In genomic region chr10:75294866-75295692, GRCh38 we compare ENCODE assay signal across 8 cellular contexts. TPM values are rescaled to one million over a fixed set of nuclear protein-coding genes. Genes with fewer than 3 reads are reported as not detected.
DNase-seq lines count a peak whose midpoint lies in the region; ATAC-seq and TF ChIP-seq lines count a peak whose summit lies in the region.

No MANE protein-coding gene starts in this region.

- ATAC-seq in GM21723 (IDR thresholded peaks at IDR 0.05; ENCODE audit: unreplicated experiment) (peak; percentile 75), T-cell (replicated peaks in 1 of 4) (peak; percentile 84 to 89 (median 88)), upper lobe of right lung (peak; percentile 89)

- TF ChIP-seq CTCF in left ventricle myocardium inferior (IDR thresholded peaks at IDR 0.05; ENCODE audit: borderline replicate concordance): peak; percentile 53
- peak; percentile 41 for TF ChIP-seq CTCF in progenitor cell of endocrine pancreas (IDR thresholded peaks at IDR 0.05; ENCODE audit: unreplicated experiment)
- TF ChIP-seq CTCF in upper lobe of right lung (IDR thresholded peaks at IDR 0.05): peak; percentile 34

- H3K4me3 ChIP-seq in MG63: peak overlapping the region; percentile 50
- peak overlapping the region; percentile 71 for H3K4me3 ChIP-seq in left ventricle myocardium inferior
- peak overlapping the region; percentile 62 for H3K4me3 ChIP-seq in upper lobe of right lung

- peak overlapping the region in 1 of 2 donors; percentile 74 for H3K27ac Mint-ChIP-seq in T-cell
- H3K27ac Mint-ChIP-seq in progenitor cell of endocrine pancreas: peak overlapping the region; percentile 92

- intact Hi-C loops in left ventricle myocardium inferior (cut with micrococcal nuclease): no loop called here
- intact Hi-C loops in upper lobe of right lung (cut with DNase I): loop anchor here (10.0 kb wide), 1 partner anchor 100 kb away; no protein-coding TSS in a partner anchor

- H3K27ac ChIP-seq in left ventricle myocardium inferior (replicated peaks): peak overlapping the region; percentile 93
- H3K27ac ChIP-seq in upper lobe of right lung: peak overlapping the region; percentile 94

- peaks cover 4% of the 10 kb centered on the region for H3K9me3 ChIP-seq in MG63
- H3K9me3 ChIP-seq in left ventricle myocardium inferior (replicated peaks): peaks cover 17% of the 10 kb centered on the region
- H3K9me3 ChIP-seq in upper lobe of right lung: peaks cover 4% of the 10 kb centered on the region

- H3K36me3 Mint-ChIP-seq in T-cell: no peaks in the 10 kb centered on the region
- no peaks in the 10 kb centered on the region for H3K36me3 Mint-ChIP-seq in progenitor cell of endocrine pancreas (ENCODE audit: insufficient read depth)

- POLR2A ChIA-PET in T-cell (lab: Charles Lee): no interaction called here

- H3K36me3 ChIP-seq in MG63: no peaks in the 10 kb centered on the region
- no peaks in the 10 kb centered on the region for H3K36me3 ChIP-seq in left ventricle myocardium inferior
- no peaks in the 10 kb centered on the region for H3K36me3 ChIP-seq in upper lobe of right lung

- H3K4me3 Mint-ChIP-seq in T-cell (peak overlapping the region in 2 of 3 donors; percentile 78 to 82), progenitor cell of endocrine pancreas (ENCODE audit: low read depth) (peak overlapping the region; percentile 68)

- DNase-seq in DMS 273 (lab: John Stamatoyannopoulos, UW; ENCODE audit: unreplicated experiment): peak; percentile 86
- peak; percentile 90 for DNase-seq in MG63
- peak; percentile 20 to 66 (median 46) for DNase-seq in T-cell
- DNase-seq in amniotic epithelial cell (ENCODE audit: low read depth): peak; percentile 80
- peak; percentile 78 for DNase-seq in left ventricle myocardium inferior
- peak; percentile 54 for DNase-seq in progenitor cell of endocrine pancreas (ENCODE audit: low spot score, unreplicated experiment)
- DNase-seq in upper lobe of right lung: peak; percentile 87

- H3K9me3 Mint-ChIP-seq in T-cell (peaks cover 5 to 6% (median 6%) of the 10 kb centered on the region in 3 donors), progenitor cell of endocrine pancreas (ENCODE audit: low read depth) (no peaks in the 10 kb centered on the region)

- peaks cover 29% of the 10 kb centered on the region for H3K4me1 ChIP-seq in left ventricle myocardium inferior
- peaks cover 29% of the 10 kb centered on the region for H3K4me1 ChIP-seq in upper lobe of right lung

- H3K27me3 Mint-ChIP-seq in T-cell: peaks cover 13 to 14% of the 10 kb centered on the region in 2 donors
- peaks cover 18% of the 10 kb centered on the region for H3K27me3 Mint-ChIP-seq in progenitor cell of endocrine pancreas

- H3K4me1 Mint-ChIP-seq in T-cell (peaks cover 4 to 6% (median 5%) of the 10 kb centered on the region in 3 donors), progenitor cell of endocrine pancreas (ENCODE audit: low read depth) (peaks cover 5% of the 10 kb centered on the region)

- CTCF ChIA-PET in T-cell (lab: Charles Lee): no interaction called here

- H3K27me3 ChIP-seq in MG63: no peaks in the 10 kb centered on the region
- no peaks in the 10 kb centered on the region for H3K27me3 ChIP-seq in left ventricle myocardium inferior (ENCODE audit: low read depth)
- H3K27me3 ChIP-seq in upper lobe of right lung: no peaks in the 10 kb centered on the region

RNA-seq across cellular contexts. Expression of gene COMTD1, which starts 59.3 kb away (rescaled TPM):
- total RNA-seq in MG63 (2014; rRNA removed; shearing (Covaris generic); ENCODE audit: low replicate concordance): 18.1 and 33.0 TPM in 2 replicates
- 10 to 100 TPM; 11.2 to 39.0 (median 33.8) TPM for total RNA-seq in T-cell
- total RNA-seq in left ventricle myocardium inferior: 29.0 TPM
- total RNA-seq in progenitor cell of endocrine pancreas: 18.4 and 19.9 TPM in 2 replicates
- 21.8 TPM for total RNA-seq in upper lobe of right lung

Comparison
In these comparisons a context has a peak if more than half of its experiments do, and no peak if none do; other contexts are left out.
1. Peak in every context shown above with its lines: DNase-seq, ATAC-seq, H3K4me3 ChIP-seq and H3K27ac ChIP-seq.